ENCODE assay signal across 28 cellular contexts in the genomic region with DNA sequence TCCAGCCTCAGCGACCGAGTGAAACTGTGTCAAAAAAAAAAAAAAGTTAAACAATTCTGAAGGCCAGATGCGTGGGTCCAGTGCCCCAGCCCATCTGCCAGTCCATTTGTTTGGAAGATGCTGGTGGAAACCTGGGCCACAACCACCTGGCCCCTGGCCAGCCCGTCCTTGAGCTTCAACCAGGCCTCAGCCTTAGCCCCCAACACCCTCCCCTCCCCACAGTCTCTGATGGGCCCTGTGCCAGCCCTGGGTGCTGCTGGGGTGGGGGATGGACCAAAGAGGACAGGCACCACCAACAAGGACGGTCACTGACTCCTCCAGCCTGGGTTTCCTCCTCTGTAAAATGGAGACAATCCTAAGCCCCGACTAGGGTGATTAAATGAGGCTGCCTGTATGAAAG. TPM values are rescaled to one million over a fixed set of nuclear protein-coding genes. Genes with fewer than 3 reads are reported as not detected.
DNase-seq lines count a peak whose midpoint lies in the region; ATAC-seq, FAIRE-seq and TF ChIP-seq lines count a peak whose summit lies in the region.
"Had no signal": no experiment of that assay in that cellular context is flagged by ENCODE, and none has a peak within 500 bp of the region (broad histone marks: within the 10 kb centered on the region; RNA-seq: fewer than 3 reads in every experiment).

No MANE protein-coding gene starts in this region.

- no peaks in the 10 kb centered on the region for H3K36me3 ChIP-seq in K562 (ENCODE audit: control insufficient read depth, insufficient read depth, low read length)
- no peaks in the 10 kb centered on the region for H3K36me3 ChIP-seq in neuronal stem cell (replicated peaks in 1 of 2; ENCODE audit: control insufficient read depth in 2 of 2, insufficient read depth in 2 of 2, low read length in 2 of 2)
- H3K36me3 ChIP-seq: HAP-1 had no signal

- H3K4me1 ChIP-seq in K562 (replicated peaks in 1 of 2; ENCODE audit: control insufficient read depth in 2 of 2, insufficient read depth in 2 of 2, low read length in 2 of 2): peaks cover 0 to 40% of the 10 kb centered on the region in 2 experiments; a peak in 2 of 5 replicates
- H3K4me1 ChIP-seq in neuronal stem cell (ENCODE audit: control insufficient read depth in 2 of 2, insufficient read depth in 1 of 2, low read depth in 1 of 2, low read length in 2 of 2): peaks cover 0 to 30% of the 10 kb centered on the region in 2 donors
- H3K4me1 ChIP-seq: HAP-1 had no signal

- H3K9me3 Mint-ChIP-seq in T-helper 2 cell treated with Interferon-gamma antibody and Interleukin-4, amounts not matched to agents 5 μg/mL and 100 μg/mL, for 36 hours: no peaks in the 10 kb centered on the region
- H3K9me3 Mint-ChIP-seq: CD14-positive monocyte; CD8-positive, alpha-beta memory T cell; HFFc6; T-helper 1 cell treated with Interleukin-12 subunit alpha and Interleukin-12 subunit beta and Interleukin-4 antibody, amounts not matched to agents 30 μg/mL and 1 μg/mL, for 36 hours had no signal

- no peak overlapping the region for H4K91ac ChIP-seq in neuronal stem cell (ENCODE audit: low read depth, low read length, poor library complexity)

- in situ Hi-C loops in K562 (cut with MboI): no loop called here

- no peaks in the 10 kb centered on the region for H3K4me1 Mint-ChIP-seq in T-helper 2 cell treated with Interferon-gamma antibody and Interleukin-4, amounts not matched to agents 5 μg/mL and 100 μg/mL, for 36 hours (ENCODE audit: low read depth)
- H3K4me1 Mint-ChIP-seq: CD8-positive, alpha-beta memory T cell had no signal

- H3K27me3 Mint-ChIP-seq in T-helper 2 cell treated with Interferon-gamma antibody and Interleukin-4, amounts not matched to agents 5 μg/mL and 100 μg/mL, for 36 hours (ENCODE audit: low read depth): no peaks in the 10 kb centered on the region

- H2AFZ ChIP-seq in K562 (ENCODE audit: low read depth, low read length): no peak overlapping the region
- peak overlapping the region; percentile 68 for H2AFZ ChIP-seq in neuronal stem cell (ENCODE audit: low read length)

- no peak overlapping the region for H3K4ac ChIP-seq in neuronal stem cell (ENCODE audit: low read length)

- no peak overlapping the region for H3K14ac ChIP-seq in neuronal stem cell (ENCODE audit: low read length)

- peak overlapping the region; percentile 28 for H2BK15ac ChIP-seq in neuronal stem cell (ENCODE audit: low read length)

- no peak overlapping the region for H4K8ac ChIP-seq in neuronal stem cell (ENCODE audit: low read depth, low read length)

- no peak overlapping the region for H2BK120ac ChIP-seq in neuronal stem cell (ENCODE audit: low read depth, low read length)

- POLR2A ChIA-PET in K562 (lab: Yijun Ruan, JAX): interaction anchor here (0.7 to 3.4 kb wide), 2 partner anchors 11 to 908 kb away, joined by 3 to 21 read pairs; no protein-coding TSS in a partner anchor

- TF ChIP-seq POLR2A in K562 (conservative IDR thresholded peaks at IDR 0.05): no peak

- intact Hi-C loops in K562 (cut with micrococcal nuclease): no loop called here

- TF ChIP-seq RAD21 in K562 (CRISPR knock-in tag; conservative IDR thresholded peaks at IDR 0.05 in 1 of 2, IDR thresholded peaks at IDR 0.05 in 1 of 2): no peak

- H3K4me2 ChIP-seq in K562 (ENCODE audit: insufficient read depth, low read length) (no peak overlapping the region), neuronal stem cell (ENCODE audit: insufficient read depth, low read length, poor library complexity, severe bottlenecking) (no peak overlapping the region)

- CTCF ChIA-PET in K562 (lab: Yijun Ruan, JAX; ENCODE audit: low intra/inter-chr PET ratio): no interaction called here

- H2AK5ac ChIP-seq in neuronal stem cell (ENCODE audit: low read depth, low read length): no peak overlapping the region

- WGBS in K562 (ENCODE audit: insufficient coverage, low coverage, missing lambda C conversion rate): 21% methylated on average over 6 of the region's 6 CpGs
- WGBS in neuronal stem cell (ENCODE audit: extremely low coverage in 2 of 2, insufficient read length in 2 of 2, insufficient replicate concordance in 1 of 2), 2 donors: no CpG with 5 or more reads among the region's 6 CpGs

- TF ChIP-seq EP300 in K562 (IDR thresholded peaks at IDR 0.05; ENCODE audit: low read length): no peak

- no TSS peak for BruUV-seq in K562 (replicated peaks; lab: Mats Ljungman, UMichigan)

- no peak overlapping the region for H3K18ac ChIP-seq in neuronal stem cell (ENCODE audit: low read length)

- H3K4me3 ChIP-seq in K562 (no peak overlapping the region), neuronal stem cell (ENCODE audit: low read length in 2 of 2) (no peak overlapping the region)
- H3K4me3 ChIP-seq: HAP-1 had no signal

- no peaks in the 10 kb centered on the region for H3K79me2 ChIP-seq in K562 (ENCODE audit: control insufficient read depth, insufficient read depth, low read length)

- H3K4me3 Mint-ChIP-seq in T-helper 2 cell treated with Interferon-gamma antibody and Interleukin-4, amounts not matched to agents 5 μg/mL and 100 μg/mL, for 36 hours: no peak overlapping the region
- H3K4me3 Mint-ChIP-seq: CD14-positive monocyte; CD8-positive, alpha-beta memory T cell; HFFc6; T-helper 1 cell treated with Interleukin-12 subunit alpha and Interleukin-12 subunit beta and Interleukin-4 antibody, amounts not matched to agents 30 μg/mL and 1 μg/mL, for 36 hours had no signal

- peak overlapping the region in 1 of 2 experiments; percentile 67; a peak in 1 of 4 replicates for H3K9ac ChIP-seq in K562 (ENCODE audit: insufficient read depth in 1 of 2, low read depth in 2 of 2, low read length in 2 of 2)
- H3K9ac ChIP-seq in neuronal stem cell (ENCODE audit: low read depth, low read length, poor library complexity): no peak overlapping the region

- ATAC-seq in K562 (no peak), HG02870 (IDR thresholded peaks at IDR 0.05; ENCODE audit: unreplicated experiment) (no peak), GM21825 (IDR thresholded peaks at IDR 0.05; ENCODE audit: unreplicated experiment) (no peak)

- peaks cover 18% of the 10 kb centered on the region; the same call in 1 of the 2 replicates for H4K20me1 ChIP-seq in K562 (replicated peaks; ENCODE audit: control insufficient read depth, insufficient read depth, low read length)

- H3K79me1 ChIP-seq in neuronal stem cell (ENCODE audit: low read depth, low read length): peaks cover 2% of the 10 kb centered on the region

- no peaks in the 10 kb centered on the region for H3K36me3 Mint-ChIP-seq in T-helper 2 cell treated with Interferon-gamma antibody and Interleukin-4, amounts not matched to agents 5 μg/mL and 100 μg/mL, for 36 hours (ENCODE audit: low read depth)
- H3K36me3 Mint-ChIP-seq: CD14-positive monocyte; CD8-positive, alpha-beta memory T cell had no signal

- DNase-seq in DMS 273 treated with DMSO at 0.1 percent for 48 hours (lab: John Stamatoyannopoulos, UW): peak; percentile 40
- DNase-seq in NCI-H1092 treated with DMSO at 0.1 percent for 48 hours (lab: John Stamatoyannopoulos, UW): peak; percentile 92
- no peak for DNase-seq in K562 (ENCODE audit: extremely low read depth in 1 of 4, low spot score in 3 of 4)
- DNase-seq in neuronal stem cell (ENCODE audit: low spot score): no peak
- no peak for DNase-seq in T-helper 2 cell treated with Interferon-gamma antibody and Interleukin-4, amounts not matched to agents 5 μg/mL and 100 μg/mL, for 36 hours (ENCODE audit: low spot score)
- DNase-seq in activated CD8-positive, alpha-beta memory T cell treated with anti-CD3 and anti-CD28 coated beads, Interleukin-2, amount 50 U/mL, for 4 hours: no peak
- DNase-seq: CD8-positive, alpha-beta memory T cell; DMS153; GOT3; HFFc6; IMR-90; NCI-H1105; NCI-H1436 treated with DMSO at 0.1 percent for 48 hours; NCI-H1930; NCI-H2107; NCI-H510A; NCI-H748 treated with DMSO at 0.1 percent for 48 hours; Right ventricle myocardium superior; RPMI8226; SW 1271 had no signal

- no peak overlapping the region for H3K27ac ChIP-seq in K562 (ENCODE audit: extremely low read depth, low read depth, low read length)
- no peak overlapping the region for H3K27ac ChIP-seq in neuronal stem cell (replicated peaks; ENCODE audit: low read length)

- no peak overlapping the region for H3K27ac Mint-ChIP-seq in T-helper 2 cell treated with Interferon-gamma antibody and Interleukin-4, amounts not matched to agents 5 μg/mL and 100 μg/mL, for 36 hours
- H3K27ac Mint-ChIP-seq: CD14-positive monocyte; CD8-positive, alpha-beta memory T cell; HFFc6; T-helper 1 cell treated with Interleukin-12 subunit alpha and Interleukin-12 subunit beta and Interleukin-4 antibody, amounts not matched to agents 30 μg/mL and 1 μg/mL, for 36 hours had no signal

- H3K9me3 ChIP-seq in K562 (replicated peaks; ENCODE audit: control insufficient read depth, insufficient read depth, low read depth, low read length): no peaks in the 10 kb centered on the region
- no peaks in the 10 kb centered on the region for H3K9me3 ChIP-seq in neuronal stem cell (replicated peaks in 1 of 2; ENCODE audit: control insufficient read depth in 2 of 2, insufficient read depth in 1 of 2, low read depth in 1 of 2, low read length in 2 of 2)
- H3K9me3 ChIP-seq: HAP-1 had no signal

- no peaks in the 10 kb centered on the region for H3K9me1 ChIP-seq in K562 (ENCODE audit: control insufficient read depth, insufficient read depth, low read length)

- H3K27me3 ChIP-seq in K562 (ENCODE audit: control insufficient read depth in 2 of 2, insufficient read depth in 2 of 2, low read length in 2 of 2): peaks cover 41 to 78% of the 10 kb centered on the region in 2 experiments; a peak in 4 of 5 replicates
- H3K27me3 ChIP-seq in neuronal stem cell (ENCODE audit: control insufficient read depth in 3 of 3, insufficient read depth in 3 of 3, low read depth in 1 of 3, low read length in 3 of 3): peaks cover 0 to 10% (median 0%) of the 10 kb centered on the region in 3 experiments

- no peak overlapping the region for H2BK12ac ChIP-seq in neuronal stem cell (ENCODE audit: low read length)

- H3K23ac ChIP-seq in neuronal stem cell (ENCODE audit: low read depth, low read length, poor library complexity): no peak overlapping the region

- FAIRE-seq in K562 (lab: Jason Lieb, UNC): no peak

- no peak for TF ChIP-seq CTCF in K562 (IDR thresholded peaks at IDR 0.05 in 2 of 3, conservative IDR thresholded peaks at IDR 0.05 in 1 of 3; ENCODE audit: insufficient read depth in 2 of 3, low read depth in 1 of 3, low read length in 3 of 3)

- H2BK5ac ChIP-seq in neuronal stem cell (ENCODE audit: low read length): peak overlapping the region; percentile 19

RNA-seq across cellular contexts. Expression of gene PLEKHG5, which starts 19.6 kb away (rescaled TPM):
- total RNA-seq in K562 (2011; cell fraction: chromatin; rRNA removed; ENCODE audit: low replicate concordance): 0.51 and 2.5 TPM in 2 replicates
- 1.4 and 1.5 TPM in 2 replicates for total RNA-seq in K562 (2011; cell fraction: nucleolus; rRNA removed)
- total RNA-seq in K562 (2011; cell fraction: nucleoplasm; rRNA removed): 0.88 and 0.99 TPM in 2 replicates
- total RNA-seq in K562 (2014; rRNA removed): 0.05 and 0.20 TPM in 2 replicates
- total RNA-seq in K562 (2014; rRNA removed; fragmentation: Illumina TruSeq; extraction: Trizol): 0.04 TPM in 1 of 2 replicates, not detected in the other
- not detected in 2 replicates for total RNA-seq in K562 (2015; rRNA removed; fragmentation: Illumina TruSeq; extraction: Trizol)
- total RNA-seq in K562 (2021): 0.29 TPM in 2 replicates
- polyA plus RNA-seq in K562 (2011; rRNA removed): 0.11 and 0.16 TPM in 2 replicates
- polyA plus RNA-seq in K562 (2011; cell fraction: cytosol; rRNA removed): 0.06 and 0.49 TPM in 2 replicates
- 0.94 and 1.8 TPM in 2 replicates for polyA plus RNA-seq in K562 (2011; cell fraction: nucleus; rRNA removed)
- polyA plus RNA-seq in K562 (2012): 0.04 and 0.07 TPM in 2 replicates
- 0.07 and 0.12 TPM in 2 replicates for polyA plus RNA-seq in K562 (2014; fragmentation: Illumina TruSeq; extraction: Trizol)
- polyA plus RNA-seq in K562 (2014; fragmentation: Nextera tagmentation; extraction: Ambion mirVana): not detected
- 0.13 and 0.26 TPM in 2 replicates for polyA plus RNA-seq in K562 (2014; rRNA removed)
- 0.12 and 0.14 TPM in 2 replicates for polyA minus RNA-seq in K562 (2011; rRNA and poly(A)+ RNA removed)
- 0.29 TPM in 1 of 2 replicates, not detected in the other for polyA minus RNA-seq in K562 (2011; cell fraction: cytosol; rRNA and poly(A)+ RNA removed)
- polyA minus RNA-seq in K562 (2011; cell fraction: nucleus; rRNA and poly(A)+ RNA removed): 1.2 TPM in 2 replicates
- polyA plus RNA-seq in neuronal stem cell (2013, experiment 1 of 2): 18.8 TPM
- 18.8 TPM for polyA plus RNA-seq in neuronal stem cell (2013, experiment 2 of 2)
- polyA plus RNA-seq: CD14-positive monocyte had no signal

RNA-seq across cellular contexts. Expression of gene NOL9, which starts 43.3 kb away (rescaled TPM):
- 408 and 415 TPM in 2 replicates for total RNA-seq in K562 (2011; cell fraction: chromatin; rRNA removed; ENCODE audit: low replicate concordance)
- total RNA-seq in K562 (2011; cell fraction: nucleolus; rRNA removed): 189 and 201 TPM in 2 replicates
- total RNA-seq in K562 (2011; cell fraction: nucleoplasm; rRNA removed): 302 and 309 TPM in 2 replicates
- total RNA-seq in K562 (2014; rRNA removed) (47.3 and 58.4 TPM in 2 replicates), K562 (2014; rRNA removed; fragmentation: Illumina TruSeq; extraction: Trizol) (62.5 and 63.6 TPM in 2 replicates), K562 (2015; rRNA removed; fragmentation: Illumina TruSeq; extraction: Trizol) (52.8 and 56.5 TPM in 2 replicates), K562 (2021) (76.5 and 79.3 TPM in 2 replicates)
- polyA plus RNA-seq in K562 (2011; rRNA removed) (52.3 and 52.7 TPM in 2 replicates), K562 (2014; fragmentation: Illumina TruSeq; extraction: Trizol) (25.8 and 30.1 TPM in 2 replicates), K562 (2014; fragmentation: Nextera tagmentation; extraction: Ambion mirVana) (10 to 100 TPM in 1 of 2 experiments, 1 to 10 TPM in 1; 5.6 to 10.1 TPM), K562 (2014; rRNA removed) (35.6 and 40.0 TPM in 2 replicates)
- polyA plus RNA-seq in K562 (2011; cell fraction: cytosol; rRNA removed): 19.5 and 29.3 TPM in 2 replicates
- polyA plus RNA-seq in K562 (2011; cell fraction: nucleus; rRNA removed): 60.2 and 68.3 TPM in 2 replicates
- 9.6 and 15.3 TPM in 2 replicates for polyA plus RNA-seq in K562 (2012)
- 80.8 and 105 TPM in 2 replicates for polyA minus RNA-seq in K562 (2011; rRNA and poly(A)+ RNA removed)
- 22.9 and 38.4 TPM in 2 replicates for polyA minus RNA-seq in K562 (2011; cell fraction: cytosol; rRNA and poly(A)+ RNA removed)
- 42.3 and 74.4 TPM in 2 replicates for polyA minus RNA-seq in K562 (2011; cell fraction: nucleus; rRNA and poly(A)+ RNA removed)
- 8.4 TPM for polyA plus RNA-seq in neuronal stem cell (2013, experiment 1 of 2)
- 7.8 TPM for polyA plus RNA-seq in neuronal stem cell (2013, experiment 2 of 2)

RNA-seq across cellular contexts. Expression of gene TAS1R1, which starts 44.1 kb away (rescaled TPM):
- total RNA-seq in K562 (2011; cell fraction: chromatin; rRNA removed; ENCODE audit: low replicate concordance): 0.28 and 0.44 TPM in 2 replicates
- 0.39 TPM in 1 of 2 replicates, not detected in the other for total RNA-seq in K562 (2011; cell fraction: nucleolus; rRNA removed)
- total RNA-seq in K562 (2011; cell fraction: nucleoplasm; rRNA removed): 0.15 TPM in 1 of 2 replicates, not detected in the other
- total RNA-seq in K562 (2014; rRNA removed) (not detected in 2 replicates), K562 (2014; rRNA removed; fragmentation: Illumina TruSeq; extraction: Trizol) (not detected in 2 replicates), K562 (2015; rRNA removed; fragmentation: Illumina TruSeq; extraction: Trizol) (not detected in 2 replicates), K562 (2021) (not detected in 2 replicates)
- polyA plus RNA-seq in K562 (2011; rRNA removed) (0.04 and 0.06 TPM in 2 replicates), K562 (2014; fragmentation: Illumina TruSeq; extraction: Trizol) (not detected in 2 replicates), K562 (2014; fragmentation: Nextera tagmentation; extraction: Ambion mirVana) (not detected), K562 (2014; rRNA removed) (not detected in 2 replicates)
- polyA plus RNA-seq in K562 (2011; cell fraction: cytosol; rRNA removed): 0.01 and 0.04 TPM in 2 replicates
- polyA plus RNA-seq in K562 (2011; cell fraction: nucleus; rRNA removed): 0.06 TPM in 1 of 2 replicates, not detected in the other
- 0.07 and 0.12 TPM in 2 replicates for polyA plus RNA-seq in K562 (2012)
- 0.11 TPM in 1 of 2 replicates, not detected in the other for polyA minus RNA-seq in K562 (2011; rRNA and poly(A)+ RNA removed)
- not detected in 2 replicates for polyA minus RNA-seq in K562 (2011; cell fraction: cytosol; rRNA and poly(A)+ RNA removed)
- not detected in 2 replicates for polyA minus RNA-seq in K562 (2011; cell fraction: nucleus; rRNA and poly(A)+ RNA removed)
- not detected for polyA plus RNA-seq in neuronal stem cell (2013, experiment 1 of 2)
- polyA plus RNA-seq in neuronal stem cell (2013, experiment 2 of 2): not detected
- total RNA-seq: A673; CD8-positive, alpha-beta memory T cell; Daoy; G401; HFFc6; IMR-90; Right ventricle myocardium superior had no signal
- polyA plus RNA-seq: CD14-positive monocyte; CD8-positive, alpha-beta memory T cell had no signal

RNA-seq across cellular contexts. Expression of gene TNFRSF25, which starts 45.1 kb away (rescaled TPM):
- total RNA-seq in K562 (2011; cell fraction: chromatin; rRNA removed; ENCODE audit: low replicate concordance): 2.3 TPM in 1 of 2 replicates, not detected in the other
- total RNA-seq in K562 (2011; cell fraction: nucleolus; rRNA removed): 0.26 and 2.2 TPM in 2 replicates
- total RNA-seq in K562 (2011; cell fraction: nucleoplasm; rRNA removed): 1.2 and 1.6 TPM in 2 replicates
- total RNA-seq in K562 (2014; rRNA removed) (not detected in 2 replicates), K562 (2014; rRNA removed; fragmentation: Illumina TruSeq; extraction: Trizol) (not detected in 2 replicates), K562 (2015; rRNA removed; fragmentation: Illumina TruSeq; extraction: Trizol) (not detected in 2 replicates), K562 (2021) (0.49 and 0.89 TPM in 2 replicates)
- polyA plus RNA-seq in K562 (2011; rRNA removed) (0.14 and 0.24 TPM in 2 replicates), K562 (2014; fragmentation: Illumina TruSeq; extraction: Trizol) (not detected in 2 replicates), K562 (2014; fragmentation: Nextera tagmentation; extraction: Ambion mirVana) (not detected), K562 (2014; rRNA removed) (not detected in 2 replicates)
- polyA plus RNA-seq in K562 (2011; cell fraction: cytosol; rRNA removed): 0.16 and 0.30 TPM in 2 replicates
- polyA plus RNA-seq in K562 (2011; cell fraction: nucleus; rRNA removed): 0.90 and 2.6 TPM in 2 replicates
- 0.10 and 0.14 TPM in 2 replicates for polyA plus RNA-seq in K562 (2012)
- not detected in 2 replicates for polyA minus RNA-seq in K562 (2011; rRNA and poly(A)+ RNA removed)
- not detected in 2 replicates for polyA minus RNA-seq in K562 (2011; cell fraction: cytosol; rRNA and poly(A)+ RNA removed)
- polyA minus RNA-seq in K562 (2011; cell fraction: nucleus; rRNA and poly(A)+ RNA removed): 0.13 TPM in 1 of 2 replicates, not detected in the other
- 14.5 TPM for polyA plus RNA-seq in neuronal stem cell (2013, experiment 1 of 2)
- 14.1 TPM for polyA plus RNA-seq in neuronal stem cell (2013, experiment 2 of 2)

Comparison
In these comparisons a context has a peak if more than half of its experiments do, and no peak if none do; other contexts are left out.
1. DNase-seq: peak in DMS 273 treated with DMSO at 0.1 percent for 48 hours (single experiment) and NCI-H1092 treated with DMSO at 0.1 percent for 48 hours (single experiment); none in K562 (0 of 4), neuronal stem cell (single experiment), T-helper 2 cell treated with Interferon-gamma antibody and Interleukin-4, amounts not matched to agents 5 μg/mL and 100 μg/mL, for 36 hours (single experiment) and activated CD8-positive, alpha-beta memory T cell treated with anti-CD3 and anti-CD28 coated beads, Interleukin-2, amount 50 U/mL, for 4 hours (single experiment).